ENCODE assay signal across 8 cellular contexts in the genomic region with DNA sequence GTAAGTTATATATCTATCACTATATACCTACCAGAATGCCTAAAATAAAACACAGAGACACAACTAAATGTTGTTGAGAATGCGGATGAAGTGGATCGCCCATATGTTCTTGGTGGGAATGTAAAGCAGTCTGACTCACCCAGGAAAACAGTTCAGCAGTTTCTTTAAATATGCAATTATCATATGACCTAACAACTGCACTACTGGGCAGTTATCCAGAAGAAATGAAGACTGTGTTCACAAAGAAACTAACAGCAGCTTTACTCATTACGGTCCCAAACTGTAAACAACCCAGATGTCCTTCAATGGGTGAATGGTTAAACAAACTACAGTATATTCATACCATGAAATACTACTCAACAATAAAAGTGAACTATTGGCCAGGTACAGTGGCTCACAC. TPM values are rescaled to one million over a fixed set of nuclear protein-coding genes. Genes with fewer than 3 reads are reported as not detected.
DNase-seq lines count a peak whose midpoint lies in the region; ATAC-seq, FAIRE-seq and TF ChIP-seq lines count a peak whose summit lies in the region.

No MANE protein-coding gene starts in this region.

- H3K9me3 ChIP-seq in osteoblast (ENCODE audit: low read depth, low read length) = no peaks in the 10 kb centered on the region
- no peaks in the 10 kb centered on the region for H3K9me3 ChIP-seq in sigmoid colon

- intact Hi-C loops in sigmoid colon (cut with DNase I) = no loop called here

- TF ChIP-seq CTCF in osteoblast (IDR thresholded peaks at IDR 0.05; ENCODE audit: extremely low read depth, low read depth, low read length) (no peak), sigmoid colon (IDR thresholded peaks at IDR 0.05) (no peak)

- H3K4me1 ChIP-seq in osteoblast (ENCODE audit: insufficient read depth, low read length) (peaks cover 7% of the 10 kb centered on the region), sigmoid colon (peaks cover 0 to 4% (median 0%) of the 10 kb centered on the region in 4 donors)

- no peaks in the 10 kb centered on the region for H3K79me2 ChIP-seq in osteoblast (ENCODE audit: insufficient read depth, low read length)

- peak; percentile 89 for FAIRE-seq in colon (lab: Jason Lieb, UNC)

- TF ChIP-seq POLR2A in sigmoid colon (IDR thresholded peaks at IDR 0.05) = no peak

- no peak overlapping the region for H3K4me3 ChIP-seq in osteoblast (ENCODE audit: insufficient read depth, low read length)
- H3K4me3 ChIP-seq in sigmoid colon = no peak overlapping the region

- 11 to 55% methylated on average over 3 of the region's 3 CpGs for WGBS in sigmoid colon, 2 donors

- H4K20me1 ChIP-seq in osteoblast (ENCODE audit: insufficient read depth, low read length) = no peaks in the 10 kb centered on the region

- no peaks in the 10 kb centered on the region for H3K27me3 ChIP-seq in osteoblast (ENCODE audit: insufficient read depth, low read length)
- no peaks in the 10 kb centered on the region for H3K27me3 ChIP-seq in sigmoid colon

- ATAC-seq in HG02938 (IDR thresholded peaks at IDR 0.05; ENCODE audit: unreplicated experiment) = no peak

- H3K36me3 ChIP-seq in osteoblast (ENCODE audit: insufficient read depth, low read length) (peaks cover 9% of the 10 kb centered on the region), sigmoid colon (no peaks in the 10 kb centered on the region)

- no peak overlapping the region for H3K4me2 ChIP-seq in osteoblast (ENCODE audit: insufficient read depth, low read length)

- no peak overlapping the region for H2AFZ ChIP-seq in osteoblast (ENCODE audit: low read length)

- no peak for TF ChIP-seq EP300 in sigmoid colon (IDR thresholded peaks at IDR 0.05)

- H3K27ac ChIP-seq in osteoblast (ENCODE audit: low read depth, low read length) = no peak overlapping the region
- H3K27ac ChIP-seq in sigmoid colon = peak overlapping the region in 1 of 4 donors; percentile 22

- DNase-seq in EH (ENCODE audit: low read depth) (peak; percentile 89), NCI-H446 (lab: John Stamatoyannopoulos, UW) (peak; percentile 7 to 56), osteoblast (ENCODE audit: insufficient read length, low spot score, missing footprints) (peak; percentile 84), DMS79 treated with DMSO at 0.1 percent for 48 hours (lab: John Stamatoyannopoulos, UW) (no peak), cerebellar cortex (ENCODE audit: low spot score) (no peak), sigmoid colon (no peak)

RNA-seq across cellular contexts. Expression of a gene that starts 14.3 kb away (rescaled TPM):
- total RNA-seq in osteoblast (under 0.01 and 0.29 TPM in 2 replicates), sigmoid colon (1 to 10 TPM in 3 of 4 donors, under 1 TPM in 1; 0.71 to 4.9 (median 1.2) TPM)
- 1 to 10 TPM; 3.6 to 9.2 (median 8.3) TPM for polyA plus RNA-seq in sigmoid colon

RNA-seq across cellular contexts. Expression of a gene that starts 46.8 kb away (rescaled TPM):
- total RNA-seq in osteoblast (33.3 and 34.5 TPM in 2 replicates), sigmoid colon (10 to 100 TPM; 31.3 to 35.0 (median 31.9) TPM)
- polyA plus RNA-seq in sigmoid colon = 10 to 100 TPM; 15.6 to 18.6 (median 17.6) TPM

Comparison
In these comparisons a context has a peak if more than half of its experiments do, and no peak if none do; other contexts are left out.
1. DNase-seq: peak in EH (single experiment), NCI-H446 (2 of 2) and osteoblast (single experiment); none in DMS79 treated with DMSO at 0.1 percent for 48 hours (single experiment), cerebellar cortex (single experiment) and sigmoid colon (single experiment).